ENCODE assay signal across 1 cellular context in genomic region chr12:96263449-96263902, GRCh38.
TF ChIP-seq lines count a peak whose summit lies in the region.

No MANE protein-coding gene starts in this region.

TF ChIP-seq in HepG2, 621 proteins besides CTCF, POLR2A, EP300 and RAD21 (continued from another document and continues in another):
- TF ChIP-seq ZNF646 (CRISPR knock-in tag; IDR thresholded peaks at IDR 0.05) (no peak), ARHGAP35 (CRISPR knock-in tag; IDR thresholded peaks at IDR 0.05; ENCODE audit: borderline replicate concordance) (no peak), ZBTB21 (CRISPR knock-in tag; IDR thresholded peaks at IDR 0.05) (no peak), PLRG1 (conservative IDR thresholded peaks at IDR 0.05) (no peak), SNAPC5 (CRISPR knock-in tag; IDR thresholded peaks at IDR 0.05; ENCODE audit: borderline replicate concordance) (no peak), REXO4 (CRISPR knock-in tag; IDR thresholded peaks at IDR 0.05; ENCODE audit: borderline replicate concordance) (no peak), SALL1 (CRISPR knock-in tag; IDR thresholded peaks at IDR 0.05) (peak; percentile 97), SIN3A (IDR thresholded peaks at IDR 0.05; ENCODE audit: borderline replicate concordance, low read depth, low read length) (no peak), ZNF747 (CRISPR knock-in tag; IDR thresholded peaks at IDR 0.05; ENCODE audit: borderline replicate concordance) (no peak), ZSCAN30 (CRISPR knock-in tag; IDR thresholded peaks at IDR 0.05) (no peak; the same call in 1 of the 2 replicates), ZNF577 (CRISPR knock-in tag; IDR thresholded peaks at IDR 0.05; ENCODE audit: borderline replicate concordance, low read depth) (no peak), MTERF4 (CRISPR knock-in tag; IDR thresholded peaks at IDR 0.05) (no peak), ELK4 (CRISPR knock-in tag; IDR thresholded peaks at IDR 0.05; ENCODE audit: borderline replicate concordance) (no peak), ZNF501 (CRISPR knock-in tag; IDR thresholded peaks at IDR 0.05) (peak; percentile 49; the same call in 1 of the 2 replicates), RARG (CRISPR knock-in tag; IDR thresholded peaks at IDR 0.05; ENCODE audit: low read depth) (no peak), FOXP4 (CRISPR knock-in tag; IDR thresholded peaks at IDR 0.05) (peak; percentile 94), ZNF800 (CRISPR knock-in tag; IDR thresholded peaks at IDR 0.05) (no peak), SMAD3 (CRISPR knock-in tag; IDR thresholded peaks at IDR 0.05) (0 out of 2 replicates have a peak, but pooled peaks have one; percentile 41), RERE (CRISPR knock-in tag; IDR thresholded peaks at IDR 0.05; ENCODE audit: low read depth) (peak; percentile 71; the same call in 1 of the 2 replicates), ZNF101 (CRISPR knock-in tag; IDR thresholded peaks at IDR 0.05; ENCODE audit: borderline replicate concordance, low read depth) (no peak), NR2F1 (CRISPR knock-in tag; IDR thresholded peaks at IDR 0.05) (no peak), HDAC1 (CRISPR knock-in tag; IDR thresholded peaks at IDR 0.05) (peak; percentile 61), HOXA9 (CRISPR knock-in tag; IDR thresholded peaks at IDR 0.05; ENCODE audit: borderline replicate concordance) (no peak), TRAFD1 (CRISPR knock-in tag; IDR thresholded peaks at IDR 0.05; ENCODE audit: borderline replicate concordance) (no peak), CREBL2 (CRISPR knock-in tag; IDR thresholded peaks at IDR 0.05; ENCODE audit: borderline replicate concordance) (no peak), PRDM10 (CRISPR knock-in tag; IDR thresholded peaks at IDR 0.05; ENCODE audit: low read depth) (no peak), DNMT1 (CRISPR knock-in tag; IDR thresholded peaks at IDR 0.05) (no peak), HDAC2 (CRISPR knock-in tag; IDR thresholded peaks at IDR 0.05) (peak; percentile 66; the same call in 1 of the 2 replicates), TRIM24 (CRISPR knock-in tag; IDR thresholded peaks at IDR 0.05) (no peak), ZNF883 (CRISPR knock-in tag; IDR thresholded peaks at IDR 0.05; ENCODE audit: not compliant biosample characterization) (no peak)
